23 cellular contexts compared by ENCODE assay signal in the genomic region with DNA sequence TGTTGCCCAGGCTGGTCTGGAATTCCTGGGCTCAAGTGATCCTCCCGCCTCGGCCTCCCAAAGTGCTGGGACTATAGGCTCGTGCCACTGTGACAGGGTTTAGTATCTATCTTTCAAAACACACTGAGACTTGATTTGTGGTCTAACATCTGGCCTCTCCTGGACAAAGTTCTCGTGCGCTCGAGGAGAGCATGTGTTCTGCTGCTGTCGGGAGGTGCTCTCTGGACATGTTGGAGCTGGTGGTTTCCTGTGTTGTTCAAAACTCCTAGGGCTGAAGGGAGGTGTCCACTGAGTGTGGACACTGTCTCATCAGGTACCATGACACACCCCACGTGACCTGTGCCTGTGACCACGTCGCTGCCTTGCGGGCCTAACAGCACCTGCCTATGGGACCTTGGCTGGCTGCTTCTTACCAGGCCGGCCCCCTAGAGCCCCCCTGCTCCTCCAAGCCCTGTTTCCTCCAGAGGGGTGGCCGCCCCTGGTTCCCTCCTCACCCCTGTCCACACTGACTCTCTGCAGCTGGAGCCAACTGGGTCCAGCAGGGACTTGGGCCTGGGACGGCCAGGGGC. TPM values are rescaled to one million over a fixed set of nuclear protein-coding genes. Genes with fewer than 3 reads are reported as not detected.
"Had no signal": no experiment of that assay in that cellular context is flagged by ENCODE, and none has a peak within 500 bp of the region (broad histone marks: within the 10 kb centered on the region; RNA-seq: fewer than 3 reads in every experiment).

No MANE protein-coding gene starts in this region.

- H3K36me3 ChIP-seq: pancreas, transverse colon had no signal

- H3K27ac ChIP-seq: gastrocnemius medialis, neutrophil, pancreas, right lobe of liver, suprapubic skin, transverse colon, vagina had no signal

- H3K4me3 Mint-ChIP-seq: mesothelial cell of epicardium; stimulated activated naive CD8-positive, alpha-beta T cell treated with anti-CD3 and anti-CD28 coated beads, Interleukin-15, amount 100 ng/mL, for 72 hours had no signal

- H3K27me3 Mint-ChIP-seq: naive thymus-derived CD4-positive, alpha-beta T cell; stimulated activated naive CD8-positive, alpha-beta T cell treated with anti-CD3 and anti-CD28 coated beads, Interleukin-15, amount 100 ng/mL, for 72 hours had no signal

- H3K27me3 ChIP-seq: dorsolateral prefrontal cortex, gastrocnemius medialis, neutrophil, pancreas, right lobe of liver, suprapubic skin, transverse colon, vagina had no signal

- H3K27ac Mint-ChIP-seq: mesothelial cell of epicardium; stimulated activated naive CD8-positive, alpha-beta T cell treated with anti-CD3 and anti-CD28 coated beads, Interleukin-15, amount 100 ng/mL, for 72 hours had no signal

- H3K9me3 ChIP-seq: gastrocnemius medialis, neutrophil, pancreas, right lobe of liver, suprapubic skin, transverse colon, vagina had no signal

- H3K4me3 ChIP-seq: dorsolateral prefrontal cortex, gastrocnemius medialis, pancreas, right lobe of liver, suprapubic skin, transverse colon, vagina had no signal

- ATAC-seq: gastrocnemius medialis; left lobe of liver; naive thymus-derived CD4-positive, alpha-beta T cell; pancreas; stimulated activated naive CD8-positive, alpha-beta T cell treated with anti-CD3 and anti-CD28 coated beads, Interleukin-15, amount 100 ng/mL, for 72 hours had no signal

- DNase-seq: cortex of kidney; dorsolateral prefrontal cortex; effector CD4-positive, alpha-beta T cell; gastrocnemius medialis; head of caudate nucleus; mesenchymal stem cell; naive thymus-derived CD4-positive, alpha-beta T cell; retina; right lobe of liver; small intestine; stimulated activated CD4-positive, alpha-beta T cell treated with anti-CD3 and anti-CD28 coated beads, Interleukin-15, amount 100 ng/mL, for 24 hours; stimulated activated CD4-positive, alpha-beta T cell treated with anti-CD3 and anti-CD28 coated beads, Interleukin-2, amount 100 ng/mL, for 48 hours; stimulated activated naive CD4-positive, alpha-beta T cell; stimulated activated naive CD8-positive, alpha-beta T cell treated with anti-CD3 and anti-CD28 coated beads, Interleukin-15, amount 100 ng/mL, for 72 hours; transverse colon had no signal

- H3K9me3 Mint-ChIP-seq: mesothelial cell of epicardium; naive thymus-derived CD4-positive, alpha-beta T cell; nephron; stimulated activated naive CD8-positive, alpha-beta T cell treated with anti-CD3 and anti-CD28 coated beads, Interleukin-15, amount 100 ng/mL, for 72 hours had no signal

- FAIRE-seq: keratinocyte, pancreas, small intestine had no signal

RNA-seq across cellular contexts. Expression of gene RAC3, which starts 14.5 kb away (rescaled TPM):
- polyA plus RNA-seq: naive thymus-derived CD4-positive, alpha-beta T cell had no signal
